In genomic region chr1:30809514-30810263, GRCh38 we compare ENCODE assay signal across 9 cellular contexts. TPM values are rescaled to one million over a fixed set of nuclear protein-coding genes. Genes with fewer than 3 reads are reported as not detected.
DNase-seq lines count a peak whose midpoint lies in the region; ATAC-seq and TF ChIP-seq lines count a peak whose summit lies in the region.
"Had no signal": no experiment of that assay in that cellular context is flagged by ENCODE, and none has a peak within 500 bp of the region (broad histone marks: within the 10 kb centered on the region; RNA-seq: fewer than 3 reads in every experiment).

No MANE protein-coding gene starts in this region.

- H3K9me3 ChIP-seq in HUES6 (ENCODE audit: control insufficient read depth, insufficient read depth, low read depth, low read length) (no peaks in the 10 kb centered on the region), lower lobe of right lung (no peaks in the 10 kb centered on the region), T-helper 17 cell (ENCODE audit: control insufficient read depth, low read length, poor library complexity, severe bottlenecking) (no peaks in the 10 kb centered on the region)
- H3K9me3 ChIP-seq: Caco-2 had no signal

- DNase-seq in MCF 10A (ENCODE audit: unreplicated experiment) (peak; percentile 45), lower lobe of right lung (no peak), T-helper 1 cell (no peak), NCI-H1930 (lab: John Stamatoyannopoulos, UW) (no peak), T-helper 17 cell (no peak), Ammon's horn (ENCODE audit: low spot score) (no peak)
- DNase-seq: Caco-2 had no signal

- H2AFZ ChIP-seq in ACC112 (ENCODE audit: low read length, unreplicated experiment), result peak overlapping the region; percentile 43

- H3K36me3 Mint-ChIP-seq in MCF 10A (ENCODE audit: insufficient read depth, unreplicated experiment) (no peaks in the 10 kb centered on the region), T-helper 17 cell (ENCODE audit: low read depth) (peaks cover 9% of the 10 kb centered on the region)

- H3K4me3 Mint-ChIP-seq in MCF 10A (ENCODE audit: unreplicated experiment) (no peak overlapping the region), T-helper 17 cell (no peak overlapping the region)

- H3K79me2 ChIP-seq in ACC112 (ENCODE audit: control insufficient read depth, insufficient read depth, low read length, unreplicated experiment), result no peaks in the 10 kb centered on the region

- no peak for TF ChIP-seq CTCF in MCF 10A (IDR thresholded peaks at IDR 0.05; ENCODE audit: unreplicated experiment)
- no peak for TF ChIP-seq CTCF in lower lobe of right lung (IDR thresholded peaks at IDR 0.05)

- intact Hi-C loops in MCF 10A (cut with micrococcal nuclease), result no loop called here
- intact Hi-C loops in lower lobe of right lung (cut with DNase I), result no loop called here

- H3K9ac ChIP-seq in HUES6 (ENCODE audit: low read length), result peak overlapping the region; percentile 14

- ATAC-seq in lower lobe of right lung, result peak; percentile 47 to 73
- no peak for ATAC-seq in T-helper 17 cell

- no TSS peak for BruUV-seq in MCF 10A (replicated peaks; lab: Mats Ljungman, UMichigan)

- no peaks in the 10 kb centered on the region for H3K9me3 Mint-ChIP-seq in MCF 10A (ENCODE audit: unreplicated experiment)

- H3K4me1 Mint-ChIP-seq in MCF 10A (ENCODE audit: insufficient read depth, unreplicated experiment), result peaks cover 12% of the 10 kb centered on the region
- H3K4me1 Mint-ChIP-seq in T-helper 17 cell, result peaks cover 2% of the 10 kb centered on the region

- no peaks in the 10 kb centered on the region for H3K27me3 Mint-ChIP-seq in MCF 10A (ENCODE audit: insufficient read depth, unreplicated experiment)
- H3K27me3 Mint-ChIP-seq in T-helper 17 cell, result peaks cover 61% of the 10 kb centered on the region

- peak overlapping the region; percentile 29; the same call in 1 of the 2 replicates for H3K4me3 ChIP-seq in ACC112 (ENCODE audit: low read depth, low read length)
- H3K4me3 ChIP-seq in HUES6 (ENCODE audit: low read depth, low read length), result no peak overlapping the region
- no peak overlapping the region for H3K4me3 ChIP-seq in lower lobe of right lung

- CTCF ChIA-PET in MCF 10A (lab: Yijun Ruan, JAX), result interaction anchor here (13.0 to 13.3 kb wide), 2 partner anchors 8 to 100 kb away, joined by 96 to 494 read pairs; partner anchors contain the start of gene SDC3

- H3K27ac Mint-ChIP-seq in MCF 10A (ENCODE audit: low read depth, unreplicated experiment) (no peak overlapping the region), T-helper 17 cell (no peak overlapping the region)

- POLR2A ChIA-PET in MCF 10A (lab: Yijun Ruan, JAX), result interaction anchor here (2.3 kb wide), 1 partner anchor 101 kb away, joined by 9 read pairs; no protein-coding TSS in a partner anchor

- no peaks in the 10 kb centered on the region for H3K27me3 ChIP-seq in ACC112 (ENCODE audit: insufficient read depth, low read length)
- H3K27me3 ChIP-seq in HUES6 (ENCODE audit: control insufficient read depth, insufficient read depth, low read length), result peaks cover 2% of the 10 kb centered on the region; the same call in 1 of the 2 replicates
- H3K27me3 ChIP-seq in lower lobe of right lung (ENCODE audit: low read depth), result peaks cover 12% of the 10 kb centered on the region

- H3K27ac ChIP-seq in ACC112 (ENCODE audit: low read depth, low read length) (peak overlapping the region; percentile 46), HUES6 (ENCODE audit: low read depth, low read length) (no peak overlapping the region; the same call in 1 of the 2 replicates), lower lobe of right lung (no peak overlapping the region)

- H3K36me3 ChIP-seq in ACC112 (ENCODE audit: insufficient read depth, low read length) (no peaks in the 10 kb centered on the region), HUES6 (ENCODE audit: control insufficient read depth, insufficient read depth, low read length) (no peaks in the 10 kb centered on the region), lower lobe of right lung (no peaks in the 10 kb centered on the region)

- peaks cover 42% of the 10 kb centered on the region for H3K4me1 ChIP-seq in ACC112 (ENCODE audit: control insufficient read depth, insufficient read depth, low read length, unreplicated experiment)
- peaks cover 38% of the 10 kb centered on the region for H3K4me1 ChIP-seq in HUES6 (ENCODE audit: control insufficient read depth, insufficient read depth, low read length)
- H3K4me1 ChIP-seq in lower lobe of right lung, result peaks cover 16% of the 10 kb centered on the region
- H3K4me1 ChIP-seq: Caco-2 had no signal

RNA-seq across cellular contexts. Expression of gene LAPTM5, which starts 52.1 kb away (rescaled TPM):
- total RNA-seq in MCF 10A (2022) (15.9 and 21.6 TPM in 2 replicates), lower lobe of right lung (544 TPM), T-helper 17 cell (100 to 1,000 TPM; 563 to 601 TPM)
- total RNA-seq: Caco-2 had no signal

Comparison
In these comparisons a context has a peak if more than half of its experiments do, and no peak if none do; other contexts are left out.
1. RNA of gene LAPTM5, which starts 52.1 kb away (total RNA-seq): 563 to 601 TPM in T-helper 17 cell and 544 TPM in lower lobe of right lung (single experiment); 15.9 to 21.6 TPM in MCF 10A; every median in the first group is over 10 times any median in the second.